Comparison of ENCODE assay signal across 8 cellular contexts in genomic region chr4:105088110-105088879, GRCh38. TPM values are rescaled to one million over a fixed set of nuclear protein-coding genes. Genes with fewer than 3 reads are reported as not detected.
DNase-seq lines count a peak whose midpoint lies in the region; ATAC-seq and TF ChIP-seq lines count a peak whose summit lies in the region.

No MANE protein-coding gene starts in this region.

- H3K36me3 Mint-ChIP-seq in GM23338 (ENCODE audit: low read depth) = no peaks in the 10 kb centered on the region

- H4K20me1 ChIP-seq in GM23338 (replicated peaks; ENCODE audit: insufficient read depth) = no peaks in the 10 kb centered on the region

- TF ChIP-seq POLR2A in prostate gland (IDR thresholded peaks at IDR 0.05) = no peak

- H3K4me2 ChIP-seq in GM23338 = peak overlapping the region; percentile 41; the same call in 1 of the 2 replicates

- peaks cover 15% of the 10 kb centered on the region; the same call in 2 of the 3 replicates for H3K4me1 Mint-ChIP-seq in GM23338

- TF ChIP-seq CTCF in GM23338 (conservative IDR thresholded peaks at IDR 0.05; ENCODE audit: low read depth in 2 of 2) (no peak), fibroblast of villous mesenchyme (IDR thresholded peaks at IDR 0.05; ENCODE audit: insufficient read depth, low read depth, low read length) (no peak), prostate gland (IDR thresholded peaks at IDR 0.05) (no peak)

- peak; percentile 62 for DNase-seq in GM23338 (ENCODE audit: low spot score)
- DNase-seq in RPMI7951 (ENCODE audit: low read depth) = peak; percentile 96
- peak; percentile 95 for DNase-seq in fibroblast of villous mesenchyme (ENCODE audit: low read depth)
- peak; percentile 14 for DNase-seq in prostate gland (ENCODE audit: low spot score)
- DNase-seq in NAMALWA (ENCODE audit: low spot score) = no peak
- no peak for DNase-seq in stimulated activated CD4-positive, alpha-beta T cell treated with anti-CD3 and anti-CD28 coated beads, Interleukin-15, amount 100 ng/mL, for 24 hours

- ATAC-seq in GM23338 (peak; percentile 88), HG02981 (IDR thresholded peaks at IDR 0.05; ENCODE audit: unreplicated experiment) (no peak), GM21825 (IDR thresholded peaks at IDR 0.05; ENCODE audit: unreplicated experiment) (no peak)

- H3K9me3 Mint-ChIP-seq in GM23338 = peaks cover 10% of the 10 kb centered on the region

- peak overlapping the region; percentile 72 for H2AFZ ChIP-seq in GM23338

- no peaks in the 10 kb centered on the region for H3K27me3 Mint-ChIP-seq in GM23338 (ENCODE audit: insufficient read depth, low read depth, poor library complexity)

- no peaks in the 10 kb centered on the region for H3K79me2 ChIP-seq in GM23338 (replicated peaks; ENCODE audit: insufficient read depth)

- WGBS in prostate gland = 20% methylated on average over 10 of the region's 10 CpGs

- no peak overlapping the region for H3K27ac ChIP-seq in GM23338 (ENCODE audit: low read depth)
- no peak overlapping the region for H3K27ac ChIP-seq in prostate gland

- H3K4me3 ChIP-seq in GM23338 = 0 out of 2 replicates have a peak overlapping the region, but pooled peaks have one; percentile 16
- peak overlapping the region; percentile 40 for H3K4me3 ChIP-seq in fibroblast of villous mesenchyme (ENCODE audit: low read depth, low read length)
- no peak overlapping the region for H3K4me3 ChIP-seq in prostate gland

- no peaks in the 10 kb centered on the region for H3K9me3 ChIP-seq in prostate gland

- no peaks in the 10 kb centered on the region for H3K36me3 ChIP-seq in GM23338 (ENCODE audit: insufficient read depth)
- no peaks in the 10 kb centered on the region for H3K36me3 ChIP-seq in prostate gland

- no peaks in the 10 kb centered on the region for H3F3A ChIP-seq in GM23338 (replicated peaks; ENCODE audit: low read depth)

- H3K27me3 ChIP-seq in GM23338 (ENCODE audit: insufficient read depth) (no peaks in the 10 kb centered on the region), prostate gland (replicated peaks; ENCODE audit: insufficient read depth) (no peaks in the 10 kb centered on the region)

- intact Hi-C loops in prostate gland (cut with DNase I) = no loop called here

- no peak overlapping the region for H3K4me3 Mint-ChIP-seq in GM23338

- H3K9me2 ChIP-seq in GM23338 (ENCODE audit: insufficient read depth) = no peaks in the 10 kb centered on the region; the same call in 1 of the 2 replicates

- H3K27ac Mint-ChIP-seq in GM23338 = no peak overlapping the region

- H3K4me1 ChIP-seq in GM23338 (ENCODE audit: insufficient read depth) (peaks cover 14% of the 10 kb centered on the region), prostate gland (replicated peaks) (no peaks in the 10 kb centered on the region)

TF ChIP-seq in GM23338, 12 proteins besides CTCF, POLR2A, EP300 and RAD21 (continues in another document):
- TF ChIP-seq ZNF331 (CRISPR knock-in tag; IDR thresholded peaks at IDR 0.05; ENCODE audit: low read depth) (no peak), ETS1 (IDR thresholded peaks at IDR 0.05) (no peak), EZH2phosphoT487 (IDR thresholded peaks at IDR 0.05; ENCODE audit: unreplicated experiment) (no peak), NANOG (IDR thresholded peaks at IDR 0.05; ENCODE audit: borderline replicate concordance) (no peak), STAT1 (IDR thresholded peaks at IDR 0.05; ENCODE audit: unreplicated experiment) (no peak), EZH2 (IDR thresholded peaks at IDR 0.05; ENCODE audit: low read depth, unreplicated experiment) (no peak), ZNF462 (CRISPR knock-in tag; IDR thresholded peaks at IDR 0.05) (no peak), POLR2AphosphoS5 (IDR thresholded peaks at IDR 0.05; ENCODE audit: low read depth) (no peak)

RNA-seq across cellular contexts. Expression of gene TET2, which starts 58.4 kb away (rescaled TPM):
- 1.8 and 2.2 TPM in 2 replicates for total RNA-seq in GM23338 (2014; rRNA removed; shearing (Covaris generic))
- 0.97 and 1.2 TPM in 2 replicates for polyA plus RNA-seq in GM23338 (2016; fragmentation: Nextera tagmentation; extraction: Ambion mirVana)
- total RNA-seq in RPMI7951 (2014; rRNA removed; shearing (Covaris generic)) = 10.6 and 13.6 TPM in 2 replicates
- total RNA-seq in fibroblast of villous mesenchyme (16.8 and 18.1 TPM in 2 replicates), prostate gland (10 to 100 TPM; 19.8 to 20.6 TPM)

Comparison
In these comparisons a context has a peak if more than half of its experiments do, and no peak if none do; other contexts are left out.
1. DNase-seq: peak in GM23338 (single experiment), RPMI7951 (single experiment), fibroblast of villous mesenchyme (single experiment) and prostate gland (single experiment); none in NAMALWA (single experiment) and stimulated activated CD4-positive, alpha-beta T cell treated with anti-CD3 and anti-CD28 coated beads, Interleukin-15, amount 100 ng/mL, for 24 hours (single experiment).
2. H3K4me3 ChIP-seq: peak in GM23338 (single experiment) and fibroblast of villous mesenchyme (single experiment); none in prostate gland (0 of 2).